19 cellular contexts compared by ENCODE assay signal in genomic region chr3:44899683-44900367, GRCh38. TPM values are rescaled to one million over a fixed set of nuclear protein-coding genes. Genes with fewer than 3 reads are reported as not detected.
DNase-seq lines count a peak whose midpoint lies in the region; ATAC-seq, FAIRE-seq and TF ChIP-seq lines count a peak whose summit lies in the region.
"Had no signal": no experiment of that assay in that cellular context is flagged by ENCODE, and none has a peak within 500 bp of the region (broad histone marks: within the 10 kb centered on the region; RNA-seq: fewer than 3 reads in every experiment).

No MANE protein-coding gene starts in this region.

- H3K36me3 ChIP-seq in bronchial epithelial cell (ENCODE audit: control insufficient read depth, insufficient read depth, low read length), result no peaks in the 10 kb centered on the region
- H3K36me3 ChIP-seq: MG63 had no signal

- H3K4me1 Mint-ChIP-seq in activated naive CD8-positive, alpha-beta T cell treated with anti-CD3 and anti-CD28 coated beads, Interleukin-2, amount 50 U/mL, for 24 hours, result no peaks in the 10 kb centered on the region
- no peaks in the 10 kb centered on the region for H3K4me1 Mint-ChIP-seq in activated naive CD8-positive, alpha-beta T cell treated with anti-CD3 and anti-CD28 coated beads for 36 hours
- no peaks in the 10 kb centered on the region for H3K4me1 Mint-ChIP-seq in stimulated activated naive CD8-positive, alpha-beta T cell treated with anti-CD3 and anti-CD28 coated beads, Interleukin-15, amount 100 ng/mL, for 72 hours

- no peak for DNase-seq in activated naive CD8-positive, alpha-beta T cell treated with anti-CD3 and anti-CD28 coated beads, Interleukin-2, amount 50 U/mL, for 24 hours
- no peak for DNase-seq in activated naive CD8-positive, alpha-beta T cell treated with anti-CD3 and anti-CD28 coated beads for 36 hours
- peak; percentile 25 for DNase-seq in bronchial epithelial cell (ENCODE audit: low read depth)
- peak; percentile 43 for DNase-seq in left kidney (ENCODE audit: low read depth, low spot score)
- no peak for DNase-seq in stimulated activated naive CD8-positive, alpha-beta T cell treated with anti-CD3 and anti-CD28 coated beads, Interleukin-15, amount 100 ng/mL, for 72 hours
- no peak for DNase-seq in Kasumi-1 (lab: John Stamatoyannopoulos, UW)
- no peak for DNase-seq in glomerular visceral epithelial cell (ENCODE audit: extremely low spot score)
- DNase-seq: DMS 273 treated with DMSO at 0.1 percent for 48 hours, GDM1, MG63, NCI-H1105, NCI-H1694 treated with DMSO at 0.1 percent for 48 hours, NCI-H2107, NCI-H69, SHP77 had no signal

- no peak for FAIRE-seq in bronchial epithelial cell (lab: Jason Lieb, UNC)
- FAIRE-seq: GM12878 had no signal

- peak; percentile 57 for ATAC-seq in activated naive CD8-positive, alpha-beta T cell treated with anti-CD3 and anti-CD28 coated beads, Interleukin-2, amount 50 U/mL, for 24 hours
- peak; percentile 60 for ATAC-seq in stimulated activated naive CD8-positive, alpha-beta T cell treated with anti-CD3 and anti-CD28 coated beads, Interleukin-15, amount 100 ng/mL, for 72 hours
- no peak for ATAC-seq in HG02763 (IDR thresholded peaks at IDR 0.05; ENCODE audit: unreplicated experiment)
- ATAC-seq: GM12878, HCT116 had no signal

- H3K36me3 Mint-ChIP-seq in activated naive CD8-positive, alpha-beta T cell treated with anti-CD3 and anti-CD28 coated beads, Interleukin-2, amount 50 U/mL, for 24 hours (ENCODE audit: low read depth), result no peaks in the 10 kb centered on the region
- H3K36me3 Mint-ChIP-seq in activated naive CD8-positive, alpha-beta T cell treated with anti-CD3 and anti-CD28 coated beads for 36 hours, result no peaks in the 10 kb centered on the region

- no peak for TF ChIP-seq CTCF in bronchial epithelial cell (IDR thresholded peaks at IDR 0.05; ENCODE audit: insufficient read depth, low read length, severe bottlenecking)

- H3K27ac Mint-ChIP-seq in activated naive CD8-positive, alpha-beta T cell treated with anti-CD3 and anti-CD28 coated beads, Interleukin-2, amount 50 U/mL, for 24 hours, result no peak overlapping the region
- no peak overlapping the region for H3K27ac Mint-ChIP-seq in activated naive CD8-positive, alpha-beta T cell treated with anti-CD3 and anti-CD28 coated beads for 36 hours
- no peak overlapping the region for H3K27ac Mint-ChIP-seq in stimulated activated naive CD8-positive, alpha-beta T cell treated with anti-CD3 and anti-CD28 coated beads, Interleukin-15, amount 100 ng/mL, for 72 hours

- no peak overlapping the region for H3K4me3 ChIP-seq in bronchial epithelial cell (ENCODE audit: low read depth, low read length)
- H3K4me3 ChIP-seq: GM12878, MG63 had no signal

- no peaks in the 10 kb centered on the region for H3K27me3 ChIP-seq in bronchial epithelial cell (ENCODE audit: control insufficient read depth, insufficient read depth, low read length)
- H3K27me3 ChIP-seq: MG63 had no signal

- H3K27me3 Mint-ChIP-seq in activated naive CD8-positive, alpha-beta T cell treated with anti-CD3 and anti-CD28 coated beads, Interleukin-2, amount 50 U/mL, for 24 hours, result peaks cover 5% of the 10 kb centered on the region
- peaks cover 15% of the 10 kb centered on the region for H3K27me3 Mint-ChIP-seq in activated naive CD8-positive, alpha-beta T cell treated with anti-CD3 and anti-CD28 coated beads for 36 hours
- H3K27me3 Mint-ChIP-seq in stimulated activated naive CD8-positive, alpha-beta T cell treated with anti-CD3 and anti-CD28 coated beads, Interleukin-15, amount 100 ng/mL, for 72 hours, result peaks cover 29% of the 10 kb centered on the region

- H3K4me3 Mint-ChIP-seq in activated naive CD8-positive, alpha-beta T cell treated with anti-CD3 and anti-CD28 coated beads, Interleukin-2, amount 50 U/mL, for 24 hours, result no peak overlapping the region
- H3K4me3 Mint-ChIP-seq in activated naive CD8-positive, alpha-beta T cell treated with anti-CD3 and anti-CD28 coated beads for 36 hours, result no peak overlapping the region
- no peak overlapping the region for H3K4me3 Mint-ChIP-seq in stimulated activated naive CD8-positive, alpha-beta T cell treated with anti-CD3 and anti-CD28 coated beads, Interleukin-15, amount 100 ng/mL, for 72 hours

- H3K9me3 Mint-ChIP-seq in activated naive CD8-positive, alpha-beta T cell treated with anti-CD3 and anti-CD28 coated beads, Interleukin-2, amount 50 U/mL, for 24 hours, result no peaks in the 10 kb centered on the region
- no peaks in the 10 kb centered on the region for H3K9me3 Mint-ChIP-seq in activated naive CD8-positive, alpha-beta T cell treated with anti-CD3 and anti-CD28 coated beads for 36 hours
- H3K9me3 Mint-ChIP-seq in stimulated activated naive CD8-positive, alpha-beta T cell treated with anti-CD3 and anti-CD28 coated beads, Interleukin-15, amount 100 ng/mL, for 72 hours, result no peaks in the 10 kb centered on the region

RNA-seq across cellular contexts. Expression of gene TGM4, which starts 25.4 kb away (rescaled TPM):
- not detected for total RNA-seq in activated naive CD8-positive, alpha-beta T cell treated with anti-CD3 and anti-CD28 coated beads for 36 hours
- under 0.01 TPM in 2 replicates for total RNA-seq in bronchial epithelial cell
- total RNA-seq: GM12878, OCI-LY7 had no signal

RNA-seq across cellular contexts. Expression of gene TMEM42, which starts 38.1 kb away (rescaled TPM):
- total RNA-seq in activated naive CD8-positive, alpha-beta T cell treated with anti-CD3 and anti-CD28 coated beads for 36 hours, result 1 to 10 TPM; 6.9 to 7.7 TPM
- 17.1 and 25.7 TPM in 2 replicates for total RNA-seq in bronchial epithelial cell

Comparison
In these comparisons a context has a peak if more than half of its experiments do, and no peak if none do; other contexts are left out.
1. DNase-seq: peak in bronchial epithelial cell (single experiment) and left kidney (single experiment); none in activated naive CD8-positive, alpha-beta T cell treated with anti-CD3 and anti-CD28 coated beads, Interleukin-2, amount 50 U/mL, for 24 hours (single experiment), activated naive CD8-positive, alpha-beta T cell treated with anti-CD3 and anti-CD28 coated beads for 36 hours (single experiment), stimulated activated naive CD8-positive, alpha-beta T cell treated with anti-CD3 and anti-CD28 coated beads, Interleukin-15, amount 100 ng/mL, for 72 hours (0 of 2), Kasumi-1 (0 of 2) and glomerular visceral epithelial cell (single experiment).